In genomic region chr2:206396216-206396615, GRCh38 we compare ENCODE assay signal across 30 cellular contexts. TPM values are rescaled to one million over a fixed set of nuclear protein-coding genes. Genes with fewer than 3 reads are reported as not detected.
"Had no signal": no experiment of that assay in that cellular context is flagged by ENCODE, and none has a peak within 500 bp of the region (broad histone marks: within the 10 kb centered on the region; RNA-seq: fewer than 3 reads in every experiment).

No MANE protein-coding gene starts in this region.

- H3K27ac ChIP-seq: breast epithelium, epithelial cell of prostate, esophagus squamous epithelium, heart right ventricle, left lung, lower lobe of right lung, neutrophil, ovary, prostate gland, testis, transverse colon had no signal

- H3K9me3 ChIP-seq: breast epithelium, left lung, neutrophil, ovary, prostate gland, testis, transverse colon had no signal

- H3K36me3 ChIP-seq: breast epithelium, esophagus squamous epithelium, heart right ventricle, left lung, lower lobe of right lung, neutrophil, ovary, prostate gland, transverse colon had no signal

- ATAC-seq: activated CD8-positive, alpha-beta T cell treated with anti-CD3 and anti-CD28 coated beads for 36 hours; activated naive CD8-positive, alpha-beta T cell treated with anti-CD3 and anti-CD28 coated beads, Interleukin-2, amount 50 U/mL, for 24 hours; heart right ventricle; left lung; lower lobe of right lung; mucosa of descending colon; natural killer cell treated with Interleukin-12 subunit alpha and Interleukin-12 subunit beta and Interleukin-15 and Interleukin-18, amount 100 ng/mL, for 72 hours; stimulated activated naive CD8-positive, alpha-beta T cell treated with anti-CD3 and anti-CD28 coated beads, Interleukin-15, Interleukin-2, amounts not matched to agents 100 U/mL and 50 U/mL, for 24 hours had no signal

- H3K27me3 ChIP-seq: breast epithelium, esophagus squamous epithelium, heart right ventricle, left lung, neutrophil, ovary, testis, transverse colon had no signal

- H3K36me3 Mint-ChIP-seq: activated naive CD4-positive, alpha-beta T cell treated with anti-CD3 and anti-CD28 coated beads, Interleukin-2, amount 50 U/mL, for 24 hours; natural killer cell treated with Interleukin-12 subunit alpha and Interleukin-12 subunit beta and Interleukin-15 and Interleukin-18, amount 100 ng/mL, for 72 hours had no signal

- H3K4me3 Mint-ChIP-seq: activated CD4-positive, alpha-beta T cell treated with anti-CD3 and anti-CD28 coated beads, Interleukin-2, amount 10 ng/mL, durations not matched to agents 7 days and 5 days; activated CD8-positive, alpha-beta T cell treated with anti-CD3 and anti-CD28 coated beads for 36 hours; activated naive CD4-positive, alpha-beta T cell treated with anti-CD3 and anti-CD28 coated beads, Interleukin-2, amount 50 U/mL, for 24 hours; activated naive CD8-positive, alpha-beta T cell treated with anti-CD3 and anti-CD28 coated beads, Interleukin-2, amount 50 U/mL, for 24 hours; dendritic cell treated with granulocyte-macrophage colony-stimulating factor and Interleukin-4, amounts not matched to agents 40 ng/mL and 50 ng/mL, for 4 days; natural killer cell treated with Interleukin-12 subunit alpha and Interleukin-12 subunit beta and Interleukin-15 and Interleukin-18, amount 100 ng/mL, for 72 hours; T-helper 1 cell treated with Interleukin-12 subunit alpha and Interleukin-12 subunit beta and Interleukin-4 antibody, amounts not matched to agents 30 μg/mL and 1 μg/mL, for 36 hours had no signal

- H3K4me3 ChIP-seq: breast epithelium, esophagus squamous epithelium, heart right ventricle, left lung, lower lobe of right lung, mucosa of descending colon, ovary, prostate gland, testis, transverse colon had no signal

- DNase-seq: activated CD4-positive, alpha-beta T cell treated with anti-CD3 and anti-CD28 coated beads for 1 hour; activated CD4-positive, alpha-beta T cell treated with anti-CD3 and anti-CD28 coated beads, Interleukin-2, amount 10 ng/mL, durations not matched to agents 7 days and 5 days; activated CD8-positive, alpha-beta T cell treated with anti-CD3 and anti-CD28 coated beads for 36 hours; activated naive CD8-positive, alpha-beta T cell treated with anti-CD3 and anti-CD28 coated beads, Interleukin-2, amount 50 U/mL, for 24 hours; activated T-cell treated with anti-CD3 and anti-CD28 coated beads, Interleukin-2, amount 50 U/mL, for 48 hours; amygdala; central memory CD4-positive, alpha-beta T cell; effector CD4-positive, alpha-beta T cell; esophagus squamous epithelium; foreskin melanocyte; heart right ventricle; kidney glomerular epithelial cell; left lung; lower lobe of right lung; mucosa of descending colon; ovary; stimulated activated CD4-positive, alpha-beta T cell treated with anti-CD3 and anti-CD28 coated beads, Interleukin-15, amount 100 ng/mL, for 24 hours; stimulated activated naive CD8-positive, alpha-beta T cell treated with anti-CD3 and anti-CD28 coated beads, Interleukin-15, Interleukin-2, amounts not matched to agents 100 U/mL and 50 U/mL, for 24 hours; T-helper 9 cell; testis; transverse colon had no signal

- H3K4me1 Mint-ChIP-seq: activated CD4-positive, alpha-beta T cell treated with anti-CD3 and anti-CD28 coated beads, Interleukin-2, amount 10 ng/mL, durations not matched to agents 7 days and 5 days; activated naive CD4-positive, alpha-beta T cell treated with anti-CD3 and anti-CD28 coated beads, Interleukin-2, amount 50 U/mL, for 24 hours; activated naive CD8-positive, alpha-beta T cell treated with anti-CD3 and anti-CD28 coated beads, Interleukin-2, amount 50 U/mL, for 24 hours had no signal

- H3K9me3 Mint-ChIP-seq: activated CD4-positive, alpha-beta T cell treated with anti-CD3 and anti-CD28 coated beads, Interleukin-2, amount 10 ng/mL, durations not matched to agents 7 days and 5 days; activated T-helper 2 cell treated with anti-CD3 and anti-CD28 coated beads, Interferon-gamma antibody, Interleukin-2, Interleukin-4, amounts not matched to agents 10 μg/mL and 5 μg/mL and 100 μg/mL, durations not matched to agents 14 hours and 24 hours and 36 hours had no signal

- H3K27ac Mint-ChIP-seq: activated CD4-positive, alpha-beta T cell treated with anti-CD3 and anti-CD28 coated beads, Interleukin-2, amount 10 ng/mL, durations not matched to agents 7 days and 5 days; activated CD8-positive, alpha-beta T cell treated with anti-CD3 and anti-CD28 coated beads for 36 hours; activated naive CD4-positive, alpha-beta T cell treated with anti-CD3 and anti-CD28 coated beads, Interleukin-2, amount 50 U/mL, for 24 hours; activated naive CD8-positive, alpha-beta T cell treated with anti-CD3 and anti-CD28 coated beads, Interleukin-2, amount 50 U/mL, for 24 hours; activated T-helper 2 cell treated with anti-CD3 and anti-CD28 coated beads, Interferon-gamma antibody, Interleukin-2, Interleukin-4, amounts not matched to agents 10 μg/mL and 5 μg/mL and 100 μg/mL, durations not matched to agents 14 hours and 24 hours and 36 hours; dendritic cell treated with granulocyte-macrophage colony-stimulating factor and Interleukin-4, amounts not matched to agents 40 ng/mL and 50 ng/mL, for 4 days; natural killer cell treated with Interleukin-12 subunit alpha and Interleukin-12 subunit beta and Interleukin-15 and Interleukin-18, amount 100 ng/mL, for 72 hours; T-helper 1 cell treated with Interleukin-12 subunit alpha and Interleukin-12 subunit beta and Interleukin-4 antibody, amounts not matched to agents 30 μg/mL and 1 μg/mL, for 36 hours had no signal

- H3K27me3 Mint-ChIP-seq: natural killer cell treated with Interleukin-12 subunit alpha and Interleukin-12 subunit beta and Interleukin-15 and Interleukin-18, amount 100 ng/mL, for 72 hours had no signal

- H3K4me1 ChIP-seq: breast epithelium, esophagus squamous epithelium, heart right ventricle, left lung, lower lobe of right lung, prostate gland, testis, transverse colon had no signal

RNA-seq across cellular contexts. Expression of gene ADAM23, which starts 47.1 kb away (rescaled TPM):
- total RNA-seq: natural killer cell treated with Interleukin-12 subunit alpha and Interleukin-12 subunit beta and Interleukin-15 and Interleukin-18, amount 100 ng/mL, for 72 hours had no signal
